In genomic region chr19:12841094-12841493, GRCh38 we compare ENCODE assay signal across 8 cellular contexts. TPM values are rescaled to one million over a fixed set of nuclear protein-coding genes. Genes with fewer than 3 reads are reported as not detected.
DNase-seq lines count a peak whose midpoint lies in the region; ATAC-seq and TF ChIP-seq lines count a peak whose summit lies in the region.

No MANE protein-coding gene starts in this region.

- no peak overlapping the region for H3K9ac ChIP-seq in IMR-90 (ENCODE audit: low read depth, low read length)

- H4K8ac ChIP-seq in IMR-90 (ENCODE audit: low read depth in 2 of 2, low read length in 2 of 2): no peak overlapping the region

- TF ChIP-seq CTCF in AG10803 (conservative IDR thresholded peaks at IDR 0.05; ENCODE audit: low read length) (no peak), IMR-90 (conservative IDR thresholded peaks at IDR 0.05; ENCODE audit: low read depth, low read length) (no peak), astrocyte of the cerebellum (IDR thresholded peaks at IDR 0.05; ENCODE audit: low read depth, low read length, missing control alignments) (no peak), omental fat pad (IDR thresholded peaks at IDR 0.05) (no peak)

- H2BK15ac ChIP-seq in IMR-90 (ENCODE audit: low read depth, low read length): no peak overlapping the region

- H2BK20ac ChIP-seq in IMR-90 (ENCODE audit: low read depth, low read length): no peak overlapping the region

- CTCF ChIA-PET in IMR-90 (lab: Yijun Ruan, JAX): no interaction called here

- no peak overlapping the region for H3K27ac ChIP-seq in IMR-90 (ENCODE audit: insufficient read depth, low read length)

- ATAC-seq in IMR-90 (ENCODE audit: low read depth): peak; percentile 42; the same call in 1 of the 2 replicates
- no peak for ATAC-seq in HG03045 (IDR thresholded peaks at IDR 0.05; ENCODE audit: unreplicated experiment)
- no peak for ATAC-seq in omental fat pad (ENCODE audit: low FRiP score)

- no peaks in the 10 kb centered on the region for H3K36me3 ChIP-seq in IMR-90 (ENCODE audit: control insufficient read depth, insufficient read depth, low read length)

- no peak overlapping the region for H2AK9ac ChIP-seq in IMR-90 (replicated peaks; ENCODE audit: low read depth, low read length, poor library complexity)

- dilution Hi-C loops in IMR-90 (cut with HindIII; ENCODE audit: low sequenced_read_pairs, unreplicated experiment): no loop called here

- H4K20me1 ChIP-seq in IMR-90 (ENCODE audit: insufficient read depth, low read length): 0 out of 2 replicates have a peak, but pooled peaks cover 8% of the 10 kb centered on the region

- H2AFZ ChIP-seq in IMR-90 (replicated peaks; ENCODE audit: low read length, poor library complexity): peak overlapping the region; percentile 88

- peaks cover 8% of the 10 kb centered on the region; the same call in 1 of the 2 replicates for H3K9me1 ChIP-seq in IMR-90 (ENCODE audit: insufficient read depth, low read length)

- no peak overlapping the region for H3K23ac ChIP-seq in IMR-90 (ENCODE audit: low read depth, low read length)

- no peak overlapping the region for H2BK120ac ChIP-seq in IMR-90 (ENCODE audit: low read depth, low read length)

- no peaks in the 10 kb centered on the region for H3K79me1 ChIP-seq in IMR-90 (ENCODE audit: low read depth in 1 of 2, low read length in 2 of 2)

- H2BK5ac ChIP-seq in IMR-90 (ENCODE audit: low read depth, low read length, poor library complexity, severe bottlenecking): no peak overlapping the region

- H3K18ac ChIP-seq in IMR-90 (ENCODE audit: low read depth, low read length): no peak overlapping the region

- H3K4me1 ChIP-seq in IMR-90 (ENCODE audit: control insufficient read depth, insufficient read depth, low read length): peaks cover 4% of the 10 kb centered on the region; the same call in 1 of the 2 replicates

- POLR2A ChIA-PET in IMR-90 (lab: Charles Lee; ENCODE audit: unreplicated experiment): no interaction called here

- H3K56ac ChIP-seq in IMR-90 (ENCODE audit: extremely low read depth, insufficient read depth, low read length): no peak overlapping the region

- H3K4me3 ChIP-seq in AG10803 (ENCODE audit: low read length): peak overlapping the region; percentile 34
- H3K4me3 ChIP-seq in IMR-90 (ENCODE audit: insufficient read depth, low read depth, low read length): peak overlapping the region; percentile 7; the same call in 1 of the 2 replicates
- H3K4me3 ChIP-seq in astrocyte of the cerebellum (ENCODE audit: low read depth, low read length): peak overlapping the region; percentile 21

- H4K91ac ChIP-seq in IMR-90 (ENCODE audit: insufficient read depth, low read depth, low read length): no peak overlapping the region

- H3K14ac ChIP-seq in IMR-90 (replicated peaks; ENCODE audit: low read depth, low read length): no peak overlapping the region

- no peak for TF ChIP-seq RAD21 in IMR-90 (IDR thresholded peaks at IDR 0.05; ENCODE audit: low read length)

- DNase-seq in AG10803 (ENCODE audit: low read depth) (no peak), IMR-90 (peak; percentile 20), astrocyte of the cerebellum (ENCODE audit: low read depth) (no peak), left kidney (ENCODE audit: low read depth, low spot score) (peak; percentile 92), CD1c-positive myeloid dendritic cell (ENCODE audit: extremely low spot score) (no peak), GF-D8 (lab: John Stamatoyannopoulos, UW) (no peak), omental fat pad (ENCODE audit: low spot score) (no peak)

- no peak overlapping the region for H2AK5ac ChIP-seq in IMR-90 (ENCODE audit: low read depth, low read length)

- H4K5ac ChIP-seq in IMR-90 (ENCODE audit: low read depth, low read length): no peak overlapping the region

- WGBS in IMR-90 (ENCODE audit: extremely low coverage in 2 of 2, insufficient read length in 1 of 2), 2 experiments: 3% methylated on average over 23 of the region's 29 CpGs; no CpG with 5 or more reads in 1 of the 2 experiments

- peak overlapping the region; percentile 35 for H3K4me2 ChIP-seq in IMR-90 (ENCODE audit: low read depth, low read length)

- H3K9me3 ChIP-seq in IMR-90 (ENCODE audit: control insufficient read depth, insufficient read depth, low read length): no peaks in the 10 kb centered on the region

- peaks cover 51% of the 10 kb centered on the region for H3K27me3 ChIP-seq in IMR-90 (ENCODE audit: control insufficient read depth, insufficient read depth, low read length)

- TF ChIP-seq POLR2A in IMR-90 (IDR thresholded peaks at IDR 0.05; ENCODE audit: low read depth, low read length): no peak

- H3K4ac ChIP-seq in IMR-90 (ENCODE audit: low read depth, low read length): no peak overlapping the region

- in situ Hi-C loops in IMR-90 (cut with MboI; ENCODE audit: low sequenced_read_pairs) (no loop called here), astrocyte of the cerebellum (cut with HindIII; ENCODE audit: low sequenced_read_pairs) (no loop called here)

- BruUV-seq in IMR-90 (replicated peaks; lab: Mats Ljungman, UMichigan): no TSS peak

- intact Hi-C loops in IMR-90 (cut with micrococcal nuclease): no loop called here

TF ChIP-seq in IMR-90, 13 proteins besides CTCF, POLR2A, EP300 and RAD21:
- TF ChIP-seq CHD1 (IDR thresholded peaks at IDR 0.05; ENCODE audit: low read depth, low read length) (no peak), RCOR1 (IDR thresholded peaks at IDR 0.05; ENCODE audit: insufficient replicate concordance, low read length) (no peak)
TF ChIP-seq in IMR-90: peak in this region for 0.

RNA-seq across cellular contexts. Expression of gene MAST1, which starts 2.8 kb away (rescaled TPM):
- 0.28 and 1.1 TPM in 2 replicates for total RNA-seq in IMR-90 (2012; rRNA removed)
- 0.44 and 0.56 TPM in 2 replicates for polyA plus RNA-seq in IMR-90 (2012; rRNA removed)
- polyA plus RNA-seq in IMR-90 (2012; cell fraction: cytosol; rRNA removed): 1.1 and 1.9 TPM in 2 replicates
- polyA plus RNA-seq in IMR-90 (2012; cell fraction: nucleus; rRNA removed; ENCODE audit: low replicate concordance): 1.8 and 2.1 TPM in 2 replicates
- not detected for total RNA-seq in omental fat pad

RNA-seq across cellular contexts. Expression of gene RTBDN, which starts 6.7 kb away (rescaled TPM):
- total RNA-seq in IMR-90 (2012; rRNA removed) (not detected in 2 replicates), omental fat pad (not detected)
- polyA plus RNA-seq in IMR-90 (2012; rRNA removed): 0.07 and 0.14 TPM in 2 replicates
- not detected in 2 replicates for polyA plus RNA-seq in IMR-90 (2012; cell fraction: cytosol; rRNA removed)
- 0.23 TPM in 1 of 2 replicates, not detected in the other for polyA plus RNA-seq in IMR-90 (2012; cell fraction: nucleus; rRNA removed; ENCODE audit: low replicate concordance)

RNA-seq across cellular contexts. Expression of gene RNASEH2A, which starts 34.7 kb away (rescaled TPM):
- total RNA-seq in IMR-90 (2012; rRNA removed) (44.6 and 45.5 TPM in 2 replicates), omental fat pad (10 to 100 TPM in 1 of 4 donors, 1 to 10 TPM in 3; 2.8 to 10.4 (median 5.9) TPM)
- polyA plus RNA-seq in IMR-90 (2012; rRNA removed): 34.9 and 39.4 TPM in 2 replicates
- 25.7 and 52.6 TPM in 2 replicates for polyA plus RNA-seq in IMR-90 (2012; cell fraction: cytosol; rRNA removed)
- polyA plus RNA-seq in IMR-90 (2012; cell fraction: nucleus; rRNA removed; ENCODE audit: low replicate concordance): 20.0 and 25.4 TPM in 2 replicates

RNA-seq across cellular contexts. Expression of gene THSD8, which starts 39.2 kb away (rescaled TPM):
- total RNA-seq in IMR-90 (2012; rRNA removed) (not detected in 2 replicates), omental fat pad (not detected)
- 0.68 and 0.90 TPM in 2 replicates for polyA plus RNA-seq in IMR-90 (2012; rRNA removed)
- polyA plus RNA-seq in IMR-90 (2012; cell fraction: cytosol; rRNA removed): not detected in 2 replicates
- polyA plus RNA-seq in IMR-90 (2012; cell fraction: nucleus; rRNA removed; ENCODE audit: low replicate concordance): 0.73 TPM in 1 of 2 replicates, not detected in the other

RNA-seq across cellular contexts. Expression of gene PRDX2, which starts 39.5 kb away (rescaled TPM):
- 351 and 371 TPM in 2 replicates for total RNA-seq in IMR-90 (2012; rRNA removed)
- polyA plus RNA-seq in IMR-90 (2012; rRNA removed): 378 and 383 TPM in 2 replicates
- 593 and 596 TPM in 2 replicates for polyA plus RNA-seq in IMR-90 (2012; cell fraction: cytosol; rRNA removed)
- polyA plus RNA-seq in IMR-90 (2012; cell fraction: nucleus; rRNA removed; ENCODE audit: low replicate concordance): 149 and 228 TPM in 2 replicates
- total RNA-seq in omental fat pad: 100 to 1,000 TPM; 165 to 320 (median 219) TPM

Comparison
In these comparisons a context has a peak if more than half of its experiments do, and no peak if none do; other contexts are left out.
1. DNase-seq: peak in IMR-90 (single experiment) and left kidney (single experiment); none in AG10803 (single experiment), astrocyte of the cerebellum (single experiment), CD1c-positive myeloid dendritic cell (single experiment), GF-D8 (single experiment) and omental fat pad (single experiment).
2. Peak in every context shown above with its lines, with median percentiles within 50 percentile points of each other: H3K4me3 ChIP-seq.